ENCODE assay signal across 9 cellular contexts in the genomic region with DNA sequence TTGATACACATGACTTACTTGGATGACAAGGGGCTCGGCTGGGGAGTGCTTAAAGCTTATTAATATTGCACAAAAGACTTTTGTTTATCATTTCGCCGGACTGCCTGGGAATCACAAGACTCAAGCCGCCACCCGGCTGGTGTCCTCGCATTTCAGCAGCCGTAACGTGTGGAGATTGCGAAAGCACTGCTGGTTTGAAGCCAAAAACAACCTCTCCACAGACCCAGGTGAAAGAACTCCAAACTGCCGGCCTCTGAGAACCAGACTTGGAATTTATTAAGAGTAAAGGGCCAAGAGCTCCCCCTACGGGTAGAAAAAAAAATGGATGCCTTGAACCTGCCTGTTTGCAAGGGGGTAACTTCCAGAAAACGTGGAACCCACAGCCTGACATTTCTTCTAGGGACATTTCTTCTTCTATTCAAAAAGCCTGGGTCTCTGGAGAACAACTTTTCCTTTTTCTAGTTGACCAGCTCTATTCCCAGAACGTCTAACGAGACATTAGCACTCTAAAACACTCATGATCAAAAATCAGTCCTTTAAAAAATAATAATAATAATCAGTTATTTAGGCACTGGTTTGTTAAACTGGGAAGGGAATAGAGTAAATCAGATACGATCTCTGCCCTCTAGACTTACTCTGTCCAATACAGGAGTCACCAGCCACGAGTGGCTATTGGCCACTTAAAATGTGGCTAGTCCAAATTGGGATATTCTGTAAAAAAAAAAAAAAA.
A peak's percentile ranks its signal among the peaks of the same experiment; 100 is the strongest.
DNase-seq lines count a peak whose midpoint lies in the region; ATAC-seq, FAIRE-seq and TF ChIP-seq lines count a peak whose summit lies in the region.
"Had no signal": no experiment of that assay in that cellular context is flagged by ENCODE, and none has a peak within 500 bp of the region (broad histone marks: within the 10 kb centered on the region; RNA-seq: fewer than 3 reads in every experiment).

No MANE protein-coding gene starts in this region.

- POLR2A ChIA-PET in CD8-positive, alpha-beta T cell (lab: Charles Lee): no interaction called here
- POLR2A ChIA-PET in H1 (lab: Charles Lee; ENCODE audit: partially characterized antibody): no interaction called here

- H3K9me3 ChIP-seq in CD8-positive, alpha-beta T cell (ENCODE audit: low read length): no peaks in the 10 kb centered on the region
- H3K9me3 ChIP-seq in H1 (ENCODE audit: insufficient read depth in 2 of 2, low read depth in 1 of 2, low read length in 1 of 2) (no peaks in the 10 kb centered on the region), right lobe of liver (no peaks in the 10 kb centered on the region)

- no peak overlapping the region for H3K27ac ChIP-seq in CD8-positive, alpha-beta T cell (ENCODE audit: low read depth, low read length)
- no peak overlapping the region for H3K27ac ChIP-seq in GM23338 (ENCODE audit: low read depth)
- no peak overlapping the region for H3K27ac ChIP-seq in H1 (ENCODE audit: low read depth, low read length)
- H3K27ac ChIP-seq in right lobe of liver: no peak overlapping the region

- H3K27me3 Mint-ChIP-seq in CD8-positive, alpha-beta T cell (ENCODE audit: low read depth): peaks cover 5% of the 10 kb centered on the region
- H3K27me3 Mint-ChIP-seq in GM23338 (ENCODE audit: insufficient read depth, low read depth, poor library complexity): peaks cover 2% of the 10 kb centered on the region
- no peaks in the 10 kb centered on the region for H3K27me3 Mint-ChIP-seq in T-helper 2 cell treated with Interferon-gamma antibody and Interleukin-4, amounts not matched to agents 5 μg/mL and 100 μg/mL, for 36 hours (ENCODE audit: low read depth)
- H3K27me3 Mint-ChIP-seq in stimulated activated naive CD8-positive, alpha-beta T cell treated with anti-CD3 and anti-CD28 coated beads, Interleukin-15, amount 100 ng/mL, for 72 hours: peaks cover 8% of the 10 kb centered on the region

- CTCF ChIA-PET in CD8-positive, alpha-beta T cell (lab: Charles Lee): no interaction called here
- CTCF ChIA-PET in H1 (lab: Charles Lee; ENCODE audit: partially characterized antibody): interaction anchor here (0.6 to 10.6 kb wide), 24 partner anchors 8 to 798 kb away, joined by 3 to 96 read pairs (median 3); no protein-coding TSS in a partner anchor

- no peaks in the 10 kb centered on the region for H3K36me3 ChIP-seq in CD8-positive, alpha-beta T cell (ENCODE audit: insufficient read depth, low read length)
- no peaks in the 10 kb centered on the region for H3K36me3 ChIP-seq in GM23338 (ENCODE audit: insufficient read depth)
- no peaks in the 10 kb centered on the region for H3K36me3 ChIP-seq in H1 (ENCODE audit: control insufficient read depth in 2 of 4, insufficient read depth in 4 of 4, low read length in 3 of 4)
- no peaks in the 10 kb centered on the region for H3K36me3 ChIP-seq in right lobe of liver

- no peak overlapping the region for H3K23ac ChIP-seq in H1 (ENCODE audit: insufficient read length)

- no peak overlapping the region for H2AK5ac ChIP-seq in H1 (ENCODE audit: low read depth, low read length)

- H3K79me1 ChIP-seq in H1 (ENCODE audit: low read depth, low read length): no peaks in the 10 kb centered on the region

- peak in 1 of 7 experiments; percentile 10 for DNase-seq in CD8-positive, alpha-beta T cell
- DNase-seq in GM23338 (ENCODE audit: low spot score): peak; percentile 97
- peak; percentile 24 for DNase-seq in NCI-H146 treated with DMSO at 0.1 percent for 48 hours (lab: John Stamatoyannopoulos, UW; ENCODE audit: unreplicated experiment)
- DNase-seq in T-helper 2 cell treated with Interferon-gamma antibody and Interleukin-4, amounts not matched to agents 5 μg/mL and 100 μg/mL, for 36 hours (ENCODE audit: low spot score): peak; percentile 5
- peak; percentile 54 to 92 for DNase-seq in H1 (ENCODE audit: low read depth in 1 of 2, low spot score in 2 of 2)
- DNase-seq in right lobe of liver: peak; percentile 77 to 94 (median 85)
- peak; percentile 15 to 30 for DNase-seq in stimulated activated naive CD8-positive, alpha-beta T cell treated with anti-CD3 and anti-CD28 coated beads, Interleukin-15, amount 100 ng/mL, for 72 hours

- no peak overlapping the region for H4K91ac ChIP-seq in H1 (replicated peaks; ENCODE audit: insufficient read length, low read length)

- FAIRE-seq in H1 (lab: Jason Lieb, UNC): no peak

- no peak overlapping the region for H3K56ac ChIP-seq in H1 (replicated peaks; ENCODE audit: insufficient read length, low read depth, low read length)

- intact Hi-C loops in CD8-positive, alpha-beta T cell (cut with DNase I, micrococcal nuclease): loop anchor here in 1 of 2 experiments (5.0 kb wide), 1 partner anchor 1419 kb away; no protein-coding TSS in a partner anchor
- intact Hi-C loops in right lobe of liver (cut with DNase I): no loop called here

- no peaks in the 10 kb centered on the region for H3K36me3 Mint-ChIP-seq in CD8-positive, alpha-beta T cell
- no peaks in the 10 kb centered on the region for H3K36me3 Mint-ChIP-seq in GM23338 (ENCODE audit: low read depth)
- H3K36me3 Mint-ChIP-seq in T-helper 2 cell treated with Interferon-gamma antibody and Interleukin-4, amounts not matched to agents 5 μg/mL and 100 μg/mL, for 36 hours (ENCODE audit: low read depth): no peaks in the 10 kb centered on the region
- H3K36me3 Mint-ChIP-seq: T-cell had no signal

- no peaks in the 10 kb centered on the region for H3K4me1 ChIP-seq in CD8-positive, alpha-beta T cell (ENCODE audit: insufficient read depth, low read length)
- H3K4me1 ChIP-seq in GM23338 (ENCODE audit: insufficient read depth) (peaks cover 7% of the 10 kb centered on the region; the same call in 1 of the 2 replicates), H1 (replicated peaks in 1 of 4; ENCODE audit: control insufficient read depth in 3 of 4, insufficient read depth in 4 of 4, low read length in 3 of 4) (peaks cover 0 to 8% (median 0%) of the 10 kb centered on the region in 4 experiments; a peak in 2 of 7 replicates), right lobe of liver (peaks cover 0 to 4% (median 0%) of the 10 kb centered on the region in 4 donors)

- H2BK15ac ChIP-seq in H1 (ENCODE audit: low read length): no peak overlapping the region

- H2BK5ac ChIP-seq in H1 (ENCODE audit: low read depth, low read length): no peak overlapping the region

- no peak overlapping the region for H3K4me3 Mint-ChIP-seq in CD8-positive, alpha-beta T cell
- H3K4me3 Mint-ChIP-seq in GM23338: peak overlapping the region; percentile 45; the same call in 1 of the 3 replicates
- H3K4me3 Mint-ChIP-seq in T-helper 2 cell treated with Interferon-gamma antibody and Interleukin-4, amounts not matched to agents 5 μg/mL and 100 μg/mL, for 36 hours: no peak overlapping the region
- no peak overlapping the region for H3K4me3 Mint-ChIP-seq in stimulated activated naive CD8-positive, alpha-beta T cell treated with anti-CD3 and anti-CD28 coated beads, Interleukin-15, amount 100 ng/mL, for 72 hours
- H3K4me3 Mint-ChIP-seq: T-cell had no signal

- TF ChIP-seq RAD21 in H1 (IDR thresholded peaks at IDR 0.05 in 1 of 2, conservative IDR thresholded peaks at IDR 0.05 in 1 of 2; ENCODE audit: low read depth in 2 of 2, low read length in 2 of 2): peak; percentile 65 to 76

- no peak overlapping the region for H3K27ac Mint-ChIP-seq in CD8-positive, alpha-beta T cell
- H3K27ac Mint-ChIP-seq in GM23338: no peak overlapping the region
- no peak overlapping the region for H3K27ac Mint-ChIP-seq in T-helper 2 cell treated with Interferon-gamma antibody and Interleukin-4, amounts not matched to agents 5 μg/mL and 100 μg/mL, for 36 hours
- no peak overlapping the region for H3K27ac Mint-ChIP-seq in stimulated activated naive CD8-positive, alpha-beta T cell treated with anti-CD3 and anti-CD28 coated beads, Interleukin-15, amount 100 ng/mL, for 72 hours
- H3K27ac Mint-ChIP-seq: T-cell had no signal

- no peaks in the 10 kb centered on the region for H3K9me3 Mint-ChIP-seq in CD8-positive, alpha-beta T cell
- no peaks in the 10 kb centered on the region for H3K9me3 Mint-ChIP-seq in GM23338
- H3K9me3 Mint-ChIP-seq in T-helper 2 cell treated with Interferon-gamma antibody and Interleukin-4, amounts not matched to agents 5 μg/mL and 100 μg/mL, for 36 hours: no peaks in the 10 kb centered on the region
- no peaks in the 10 kb centered on the region for H3K9me3 Mint-ChIP-seq in stimulated activated naive CD8-positive, alpha-beta T cell treated with anti-CD3 and anti-CD28 coated beads, Interleukin-15, amount 100 ng/mL, for 72 hours
- H3K9me3 Mint-ChIP-seq: T-cell had no signal

- WGBS in H1 (ENCODE audit: extremely low coverage in 1 of 2, insufficient coverage in 1 of 2, insufficient read length in 1 of 2, insufficient replicate concordance in 2 of 2, low coverage in 1 of 2, low lambda C conversion rate in 2 of 2, missing lambda C conversion rate in 1 of 2), 2 experiments: 30% methylated on average over 16 of the region's 16 CpGs; no CpG with 5 or more reads in 1 of the 2 experiments
- WGBS in right lobe of liver (ENCODE audit: insufficient coverage, low coverage, low lambda C conversion rate, missing lambda C conversion rate): 3% methylated on average over 16 of the region's 16 CpGs

- no peak overlapping the region for H3K4ac ChIP-seq in H1 (replicated peaks; ENCODE audit: insufficient read length, low read depth, low read length)

- no peaks in the 10 kb centered on the region for H3F3A ChIP-seq in GM23338 (replicated peaks; ENCODE audit: low read depth)

- no peaks in the 10 kb centered on the region for H3K27me3 ChIP-seq in CD8-positive, alpha-beta T cell (ENCODE audit: insufficient read depth, low read length)
- no peaks in the 10 kb centered on the region for H3K27me3 ChIP-seq in GM23338 (ENCODE audit: insufficient read depth)
- no peaks in the 10 kb centered on the region for H3K27me3 ChIP-seq in H1 (replicated peaks in 1 of 4; ENCODE audit: control insufficient read depth in 3 of 4, extremely low read depth in 1 of 4, insufficient read depth in 3 of 4, low read length in 3 of 4)
- H3K27me3 ChIP-seq in right lobe of liver: no peaks in the 10 kb centered on the region

- no peak for TF ChIP-seq EP300 in H1 (IDR thresholded peaks at IDR 0.05; ENCODE audit: borderline replicate concordance in 1 of 2, low read depth in 2 of 2, low read length in 2 of 2)

- no peaks in the 10 kb centered on the region for H3K9me2 ChIP-seq in GM23338 (ENCODE audit: insufficient read depth)

- TF ChIP-seq POLR2A in H1 (IDR thresholded peaks at IDR 0.05; ENCODE audit: control extremely low read depth in 1 of 2, low read depth in 2 of 2, low read length in 2 of 2) (no peak), right lobe of liver (IDR thresholded peaks at IDR 0.05) (no peak)

- no peaks in the 10 kb centered on the region for H3K79me2 ChIP-seq in GM23338 (replicated peaks; ENCODE audit: insufficient read depth)
- H3K79me2 ChIP-seq in H1 (ENCODE audit: control insufficient read depth in 1 of 2, insufficient read depth in 2 of 2, low read length in 2 of 2): no peaks in the 10 kb centered on the region

- no peak overlapping the region for H3K4me3 ChIP-seq in CD8-positive, alpha-beta T cell (ENCODE audit: low read depth, low read length)
- H3K4me3 ChIP-seq in GM23338: no peak overlapping the region
- H3K4me3 ChIP-seq in H1 (ENCODE audit: extremely low read depth in 1 of 4, insufficient read depth in 2 of 4, low read depth in 3 of 4, low read length in 4 of 4): peak overlapping the region in 1 of 4 experiments; percentile 20; a peak in 1 of 8 replicates
- no peak overlapping the region for H3K4me3 ChIP-seq in right lobe of liver

- H3K4me1 Mint-ChIP-seq in CD8-positive, alpha-beta T cell (ENCODE audit: low read depth): no peaks in the 10 kb centered on the region
- H3K4me1 Mint-ChIP-seq in GM23338: peaks cover 11% of the 10 kb centered on the region; the same call in 2 of the 3 replicates
- no peaks in the 10 kb centered on the region for H3K4me1 Mint-ChIP-seq in T-helper 2 cell treated with Interferon-gamma antibody and Interleukin-4, amounts not matched to agents 5 μg/mL and 100 μg/mL, for 36 hours (ENCODE audit: low read depth)
- H3K4me1 Mint-ChIP-seq in stimulated activated naive CD8-positive, alpha-beta T cell treated with anti-CD3 and anti-CD28 coated beads, Interleukin-15, amount 100 ng/mL, for 72 hours: no peaks in the 10 kb centered on the region
- H3K4me1 Mint-ChIP-seq: T-cell had no signal

- H3K4me2 ChIP-seq in GM23338 (peak overlapping the region; percentile 53; the same call in 1 of the 2 replicates), H1 (ENCODE audit: insufficient read depth in 1 of 2, low read depth in 2 of 2, low read length in 2 of 2) (peak overlapping the region; percentile 28 to 38; a peak in 2 of 4 replicates)

- TF ChIP-seq CTCF in CD8-positive, alpha-beta T cell (IDR thresholded peaks at IDR 0.05): peak; percentile 38
- TF ChIP-seq CTCF in GM23338 (conservative IDR thresholded peaks at IDR 0.05; ENCODE audit: low read depth in 2 of 2) (peak; percentile 64 to 76), H1 (IDR thresholded peaks at IDR 0.05; ENCODE audit: control extremely low read depth in 1 of 3, insufficient read depth in 1 of 3, low read depth in 1 of 3, low read length in 3 of 3) (peak in 2 of 3 experiments; percentile 61 to 68; a peak in 3 of 4 replicates), right lobe of liver (IDR thresholded peaks at IDR 0.05) (peak; percentile 65 to 80 (median 76))

- no peak overlapping the region for H2BK20ac ChIP-seq in H1 (ENCODE audit: low read length)

- peak overlapping the region; percentile 75; the same call in 1 of the 2 replicates for H2AFZ ChIP-seq in GM23338
- peak overlapping the region; percentile 76; the same call in 1 of the 2 replicates for H2AFZ ChIP-seq in H1 (ENCODE audit: low read length)

- no peak overlapping the region for H4K8ac ChIP-seq in H1 (ENCODE audit: extremely low read depth, insufficient read depth, low read length)

- H4K5ac ChIP-seq in H1 (ENCODE audit: insufficient read length, low read depth, low read length): no peak overlapping the region

- no peak overlapping the region for H3K18ac ChIP-seq in H1 (ENCODE audit: extremely low read depth, low read length)

- H2BK120ac ChIP-seq in H1 (replicated peaks; ENCODE audit: low read depth, low read length): no peak overlapping the region

- H4K20me1 ChIP-seq in GM23338 (replicated peaks; ENCODE audit: insufficient read depth): no peaks in the 10 kb centered on the region
- H4K20me1 ChIP-seq in H1 (replicated peaks in 1 of 2; ENCODE audit: control insufficient read depth in 1 of 2, insufficient read depth in 2 of 2, low read length in 2 of 2): no peaks in the 10 kb centered on the region

- no peak overlapping the region for H2BK12ac ChIP-seq in H1 (ENCODE audit: low read depth, low read length)

- no peak for ATAC-seq in CD8-positive, alpha-beta T cell
- ATAC-seq in GM23338 (peak; percentile 94), right lobe of liver (peak; percentile 95 to 99 (median 98)), HG03196 (IDR thresholded peaks at IDR 0.05; ENCODE audit: unreplicated experiment) (no peak)
- ATAC-seq in stimulated activated naive CD8-positive, alpha-beta T cell treated with anti-CD3 and anti-CD28 coated beads, Interleukin-15, amount 100 ng/mL, for 72 hours: no peak
- ATAC-seq: T-cell had no signal

- H3K14ac ChIP-seq in H1 (ENCODE audit: insufficient read length): no peak overlapping the region

- H3K9ac ChIP-seq in H1 (replicated peaks in 1 of 4; ENCODE audit: extremely low read depth in 1 of 4, low read depth in 3 of 4, low read length in 3 of 4): no peak overlapping the region

- H3K23me2 ChIP-seq in H1 (ENCODE audit: low read depth, low read length): no peaks in the 10 kb centered on the region

Comparison
In these comparisons a context has a peak if more than half of its experiments do, and no peak if none do; other contexts are left out.
1. ATAC-seq: peak in GM23338 (single experiment) and right lobe of liver (4 of 4); none in CD8-positive, alpha-beta T cell (single experiment), stimulated activated naive CD8-positive, alpha-beta T cell treated with anti-CD3 and anti-CD28 coated beads, Interleukin-15, amount 100 ng/mL, for 72 hours (single experiment) and HG03196 (single experiment).
2. Peak in every context shown above with its lines, with median percentiles within 50 percentile points of each other: CTCF ChIP-seq.